Comparison of ENCODE assay signal across 11 cellular contexts in the genomic region with DNA sequence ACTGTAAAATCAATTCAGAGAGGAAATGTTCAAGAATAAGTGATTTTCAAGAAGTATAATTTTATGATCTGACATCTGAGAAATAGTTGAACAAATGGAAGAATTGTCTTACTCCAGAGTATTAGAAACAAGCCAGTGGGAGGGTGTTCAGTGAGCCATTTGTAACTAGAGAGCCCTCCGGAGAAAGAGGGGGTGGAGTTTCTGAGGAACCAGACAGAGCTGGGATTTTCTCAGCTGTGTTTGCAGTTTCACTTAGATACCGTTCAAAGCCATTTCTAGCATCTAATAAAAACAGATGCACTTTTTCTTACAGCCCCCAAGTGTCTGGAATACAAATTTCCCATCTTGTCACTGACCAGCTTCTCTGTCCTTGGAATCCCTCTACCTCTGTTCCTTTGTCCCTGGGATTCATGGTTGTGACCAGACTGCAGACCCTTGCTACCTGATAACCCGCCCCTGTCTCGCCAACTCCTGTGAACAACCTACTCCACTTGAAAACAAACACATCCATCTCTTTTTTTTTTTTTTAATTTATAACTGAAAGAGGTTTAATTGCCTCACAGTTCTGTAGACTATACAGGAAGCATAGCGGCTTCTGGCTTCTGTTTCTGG.
DNase-seq lines count a peak whose midpoint lies in the region; ATAC-seq and TF ChIP-seq lines count a peak whose summit lies in the region.
"Had no signal": no experiment of that assay in that cellular context is flagged by ENCODE, and none has a peak within 500 bp of the region (broad histone marks: within the 10 kb centered on the region; RNA-seq: fewer than 3 reads in every experiment).

No MANE protein-coding gene starts in this region.

- no peak overlapping the region for H3K4me3 Mint-ChIP-seq in activated CD8-positive, alpha-beta T cell treated with anti-CD3 and anti-CD28 coated beads for 36 hours
- H3K4me3 Mint-ChIP-seq in activated CD8-positive, alpha-beta T cell treated with anti-CD3 and anti-CD28 coated beads, Interleukin-2, amount 10 ng/mL, durations not matched to agents 7 days and 5 days = no peak overlapping the region
- no peak overlapping the region for H3K4me3 Mint-ChIP-seq in stimulated activated memory B cell treated with anti-CD40 and anti-IgM and Interleukin-4, amounts not matched to agents 10 μg/mL and 1 μg/mL and 100 μg/mL, for 72 hours
- H3K4me3 Mint-ChIP-seq in activated CD4-positive, alpha-beta T cell treated with anti-CD3 and anti-CD28 coated beads, Interleukin-2, amount 10 ng/mL, durations not matched to agents 24 days and 14 days = no peak overlapping the region

- H3K36me3 Mint-ChIP-seq in activated CD8-positive, alpha-beta T cell treated with anti-CD3 and anti-CD28 coated beads for 36 hours (ENCODE audit: low read depth) = no peaks in the 10 kb centered on the region
- peaks cover 7% of the 10 kb centered on the region for H3K36me3 Mint-ChIP-seq in activated CD8-positive, alpha-beta T cell treated with anti-CD3 and anti-CD28 coated beads, Interleukin-2, amount 10 ng/mL, durations not matched to agents 7 days and 5 days (ENCODE audit: low read depth)
- H3K36me3 Mint-ChIP-seq in stimulated activated memory B cell treated with anti-CD40 and anti-IgM and Interleukin-4, amounts not matched to agents 10 μg/mL and 1 μg/mL and 100 μg/mL, for 72 hours = no peaks in the 10 kb centered on the region
- peaks cover 7% of the 10 kb centered on the region for H3K36me3 Mint-ChIP-seq in activated CD4-positive, alpha-beta T cell treated with anti-CD3 and anti-CD28 coated beads, Interleukin-2, amount 10 ng/mL, durations not matched to agents 24 days and 14 days (ENCODE audit: low read depth)

- no peaks in the 10 kb centered on the region for H3K9me3 Mint-ChIP-seq in activated CD8-positive, alpha-beta T cell treated with anti-CD3 and anti-CD28 coated beads for 36 hours
- peaks cover 7% of the 10 kb centered on the region for H3K9me3 Mint-ChIP-seq in activated CD8-positive, alpha-beta T cell treated with anti-CD3 and anti-CD28 coated beads, Interleukin-2, amount 10 ng/mL, durations not matched to agents 7 days and 5 days (ENCODE audit: insufficient read depth)
- H3K9me3 Mint-ChIP-seq in stimulated activated memory B cell treated with anti-CD40 and anti-IgM and Interleukin-4, amounts not matched to agents 10 μg/mL and 1 μg/mL and 100 μg/mL, for 72 hours = no peaks in the 10 kb centered on the region
- peaks cover 10% of the 10 kb centered on the region for H3K9me3 Mint-ChIP-seq in activated CD4-positive, alpha-beta T cell treated with anti-CD3 and anti-CD28 coated beads, Interleukin-2, amount 10 ng/mL, durations not matched to agents 24 days and 14 days

- no peak for DNase-seq in activated CD8-positive, alpha-beta T cell treated with anti-CD3 and anti-CD28 coated beads for 36 hours
- no peak for DNase-seq in activated CD8-positive, alpha-beta T cell treated with anti-CD3 and anti-CD28 coated beads, Interleukin-2, amount 10 ng/mL, durations not matched to agents 7 days and 5 days
- DNase-seq in NCI-H510A treated with DMSO at 0.1 percent for 48 hours (lab: John Stamatoyannopoulos, UW) (peak; percentile 75), fibroblast of the conjunctiva (ENCODE audit: low read depth) (peak; percentile 2), DMS153 (lab: John Stamatoyannopoulos, UW) (no peak)
- no peak for DNase-seq in activated CD4-positive, alpha-beta T cell treated with anti-CD3 and anti-CD28 coated beads, Interleukin-2, amount 10 ng/mL, durations not matched to agents 24 days and 14 days
- DNase-seq: lower lobe of right lung; stimulated activated CD4-positive, alpha-beta T cell treated with anti-CD3 and anti-CD28 coated beads, Interleukin-2, amount 100 ng/mL, for 24 hours; tibial artery had no signal

- ATAC-seq in activated CD8-positive, alpha-beta T cell treated with anti-CD3 and anti-CD28 coated beads for 36 hours = no peak
- ATAC-seq in activated CD8-positive, alpha-beta T cell treated with anti-CD3 and anti-CD28 coated beads, Interleukin-2, amount 10 ng/mL, durations not matched to agents 7 days and 5 days = no peak
- no peak for ATAC-seq in stimulated activated memory B cell treated with anti-CD40 and anti-IgM and Interleukin-4, amounts not matched to agents 10 μg/mL and 1 μg/mL and 100 μg/mL, for 72 hours
- no peak for ATAC-seq in GM19035 (IDR thresholded peaks at IDR 0.05; ENCODE audit: unreplicated experiment)

- CTCF ChIA-PET in activated CD8-positive, alpha-beta T cell treated with anti-CD3 and anti-CD28 coated beads for 36 hours (lab: Charles Lee) = interaction anchor here (1.5 kb wide), 1 partner anchor 352 kb away, joined by 5 read pairs; no protein-coding TSS in a partner anchor
- CTCF ChIA-PET in activated CD8-positive, alpha-beta T cell treated with anti-CD3 and anti-CD28 coated beads, Interleukin-2, amount 10 ng/mL, durations not matched to agents 7 days and 5 days (lab: Charles Lee) = interaction anchor here (1.1 kb wide), 1 partner anchor 40 kb away, joined by 3 read pairs; no protein-coding TSS in a partner anchor

- TF ChIP-seq CTCF in activated CD8-positive, alpha-beta T cell treated with anti-CD3 and anti-CD28 coated beads for 36 hours (IDR thresholded peaks at IDR 0.05) = no peak

- intact Hi-C loops in activated CD8-positive, alpha-beta T cell treated with anti-CD3 and anti-CD28 coated beads for 36 hours (cut with micrococcal nuclease) = no loop called here
- intact Hi-C loops in activated CD4-positive, alpha-beta T cell treated with anti-CD3 and anti-CD28 coated beads, Interleukin-2, amount 10 ng/mL, durations not matched to agents 24 days and 14 days (cut with micrococcal nuclease) = no loop called here

- H3K4me1 Mint-ChIP-seq in activated CD8-positive, alpha-beta T cell treated with anti-CD3 and anti-CD28 coated beads for 36 hours (ENCODE audit: low read depth) = peaks cover 15% of the 10 kb centered on the region
- peaks cover 11% of the 10 kb centered on the region for H3K4me1 Mint-ChIP-seq in activated CD8-positive, alpha-beta T cell treated with anti-CD3 and anti-CD28 coated beads, Interleukin-2, amount 10 ng/mL, durations not matched to agents 7 days and 5 days (ENCODE audit: low read depth)
- H3K4me1 Mint-ChIP-seq in stimulated activated memory B cell treated with anti-CD40 and anti-IgM and Interleukin-4, amounts not matched to agents 10 μg/mL and 1 μg/mL and 100 μg/mL, for 72 hours = peaks cover 18% of the 10 kb centered on the region
- peaks cover 16% of the 10 kb centered on the region for H3K4me1 Mint-ChIP-seq in activated CD4-positive, alpha-beta T cell treated with anti-CD3 and anti-CD28 coated beads, Interleukin-2, amount 10 ng/mL, durations not matched to agents 24 days and 14 days

- peak overlapping the region; percentile 23 for H3K27ac Mint-ChIP-seq in activated CD8-positive, alpha-beta T cell treated with anti-CD3 and anti-CD28 coated beads for 36 hours
- no peak overlapping the region for H3K27ac Mint-ChIP-seq in activated CD8-positive, alpha-beta T cell treated with anti-CD3 and anti-CD28 coated beads, Interleukin-2, amount 10 ng/mL, durations not matched to agents 7 days and 5 days
- peak overlapping the region; percentile 25 for H3K27ac Mint-ChIP-seq in stimulated activated memory B cell treated with anti-CD40 and anti-IgM and Interleukin-4, amounts not matched to agents 10 μg/mL and 1 μg/mL and 100 μg/mL, for 72 hours
- H3K27ac Mint-ChIP-seq in activated CD4-positive, alpha-beta T cell treated with anti-CD3 and anti-CD28 coated beads, Interleukin-2, amount 10 ng/mL, durations not matched to agents 24 days and 14 days = no peak overlapping the region

- POLR2A ChIA-PET in activated CD8-positive, alpha-beta T cell treated with anti-CD3 and anti-CD28 coated beads for 36 hours (lab: Charles Lee) = interaction anchor here (1.1 kb wide), 1 partner anchor 21 kb away, joined by 3 read pairs; no protein-coding TSS in a partner anchor
- POLR2A ChIA-PET in activated CD8-positive, alpha-beta T cell treated with anti-CD3 and anti-CD28 coated beads, Interleukin-2, amount 10 ng/mL, durations not matched to agents 7 days and 5 days (lab: Charles Lee) = no interaction called here

- no peaks in the 10 kb centered on the region for H3K27me3 Mint-ChIP-seq in activated CD8-positive, alpha-beta T cell treated with anti-CD3 and anti-CD28 coated beads for 36 hours
- peaks cover 2% of the 10 kb centered on the region for H3K27me3 Mint-ChIP-seq in activated CD8-positive, alpha-beta T cell treated with anti-CD3 and anti-CD28 coated beads, Interleukin-2, amount 10 ng/mL, durations not matched to agents 7 days and 5 days (ENCODE audit: low read depth)
- peaks cover 3% of the 10 kb centered on the region for H3K27me3 Mint-ChIP-seq in stimulated activated memory B cell treated with anti-CD40 and anti-IgM and Interleukin-4, amounts not matched to agents 10 μg/mL and 1 μg/mL and 100 μg/mL, for 72 hours
- H3K27me3 Mint-ChIP-seq in activated CD4-positive, alpha-beta T cell treated with anti-CD3 and anti-CD28 coated beads, Interleukin-2, amount 10 ng/mL, durations not matched to agents 24 days and 14 days = peaks cover 15% of the 10 kb centered on the region

Comparison
In these comparisons a context has a peak if more than half of its experiments do, and no peak if none do; other contexts are left out.
1. H3K27ac Mint-ChIP-seq: peak in activated CD8-positive, alpha-beta T cell treated with anti-CD3 and anti-CD28 coated beads for 36 hours (single experiment) and stimulated activated memory B cell treated with anti-CD40 and anti-IgM and Interleukin-4, amounts not matched to agents 10 μg/mL and 1 μg/mL and 100 μg/mL, for 72 hours (single experiment); none in activated CD8-positive, alpha-beta T cell treated with anti-CD3 and anti-CD28 coated beads, Interleukin-2, amount 10 ng/mL, durations not matched to agents 7 days and 5 days (single experiment) and activated CD4-positive, alpha-beta T cell treated with anti-CD3 and anti-CD28 coated beads, Interleukin-2, amount 10 ng/mL, durations not matched to agents 24 days and 14 days (single experiment).
2. DNase-seq: peak in NCI-H510A treated with DMSO at 0.1 percent for 48 hours (single experiment) and fibroblast of the conjunctiva (single experiment); none in activated CD8-positive, alpha-beta T cell treated with anti-CD3 and anti-CD28 coated beads for 36 hours (single experiment), activated CD8-positive, alpha-beta T cell treated with anti-CD3 and anti-CD28 coated beads, Interleukin-2, amount 10 ng/mL, durations not matched to agents 7 days and 5 days (single experiment), DMS153 (single experiment) and activated CD4-positive, alpha-beta T cell treated with anti-CD3 and anti-CD28 coated beads, Interleukin-2, amount 10 ng/mL, durations not matched to agents 24 days and 14 days (single experiment).